Comparison of ENCODE assay signal across 8 cellular contexts in genomic region chr9:120792898-120793765, GRCh38.
DNase-seq lines count a peak whose midpoint lies in the region; ATAC-seq and TF ChIP-seq lines count a peak whose summit lies in the region.

Gene FBXW2, minus strand, starts transcription at chr9:120793416. Its CDS starts 5,158 bp downstream, at chr9:120788258.

- DNase-seq in AG20443 (ENCODE audit: low spot score) (peak; percentile 98), NCI-H510A (lab: John Stamatoyannopoulos, UW) (peak; percentile 86), choroid plexus epithelial cell (ENCODE audit: low read depth) (peak; percentile 86), kidney glomerular epithelial cell (lab: John Stamatoyannopoulos, UW) (peak; percentile 75)
- DNase-seq in activated CD4-positive, alpha-beta T cell treated with anti-CD3 and anti-CD28 coated beads for 4 hours = peak; percentile 73 to 80
- DNase-seq in stimulated activated CD4-positive, alpha-beta T cell treated with anti-CD3 and anti-CD28 coated beads, Interleukin-15, amount 100 ng/mL, for 48 hours (ENCODE audit: low read depth in 2 of 2) = peak; percentile 83 to 89

- ATAC-seq in GM19043 (IDR thresholded peaks at IDR 0.05; ENCODE audit: low read depth, unreplicated experiment) (peak; percentile 92), HG03354 (IDR thresholded peaks at IDR 0.05; ENCODE audit: poor library complexity, severe bottlenecking, unreplicated experiment) (peak; percentile 94)

- peak within 1 kb of the TSS; percentile 86 for H3K4me3 ChIP-seq in choroid plexus epithelial cell (ENCODE audit: low read depth, low read length)

- no peak for TF ChIP-seq CTCF in choroid plexus epithelial cell (conservative IDR thresholded peaks at IDR 0.05; ENCODE audit: low read depth, low read length)

Comparison
In these comparisons a context has a peak if more than half of its experiments do, and no peak if none do; other contexts are left out.
1. Peak in every context shown above with its lines: DNase-seq, ATAC-seq and H3K4me3 ChIP-seq.